1 cellular context compared by ENCODE assay signal in the genomic region with DNA sequence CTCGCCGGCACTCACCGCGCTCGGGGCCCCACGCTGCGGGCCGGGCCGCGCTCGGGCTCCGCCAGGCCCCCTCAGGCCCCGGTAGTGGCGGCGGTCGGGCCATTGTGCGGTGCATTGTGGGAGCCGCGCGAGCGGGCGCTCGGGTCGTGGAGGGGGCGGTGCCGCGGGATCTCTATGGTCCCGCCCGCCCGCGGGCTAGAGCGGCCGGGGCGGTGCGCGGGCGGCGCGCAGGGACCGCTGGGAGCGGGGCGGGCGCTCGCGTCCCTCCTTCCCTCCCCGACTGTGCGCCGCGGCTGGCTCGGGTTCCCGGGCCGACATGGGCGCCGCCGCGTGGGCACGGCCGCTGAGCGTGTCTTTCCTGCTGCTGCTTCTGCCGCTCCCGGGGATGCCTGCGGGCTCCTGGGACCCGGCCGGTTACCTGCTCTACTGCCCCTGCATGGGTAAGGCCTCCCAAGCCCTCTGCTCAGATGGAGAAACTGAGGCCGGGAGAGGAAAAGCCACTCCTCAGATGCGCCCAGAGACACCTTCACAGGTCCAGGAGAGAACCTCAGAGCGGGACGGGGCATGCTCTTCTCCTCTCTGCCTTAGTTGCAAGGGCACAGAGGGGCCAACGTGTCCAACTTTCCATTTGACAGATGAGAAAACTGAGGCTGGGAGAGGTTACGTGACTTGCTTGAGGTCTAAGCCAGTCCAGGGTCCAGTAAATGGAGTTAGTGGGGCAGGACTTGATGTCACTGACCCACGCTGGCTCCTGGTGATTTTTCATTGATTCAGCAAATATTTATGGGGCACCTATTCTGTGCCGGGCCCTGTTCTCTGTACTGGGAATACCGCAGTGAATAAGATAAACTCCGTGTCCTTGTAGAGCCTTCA.
TF ChIP-seq lines count a peak whose summit lies in the region.

A gene with protein sequence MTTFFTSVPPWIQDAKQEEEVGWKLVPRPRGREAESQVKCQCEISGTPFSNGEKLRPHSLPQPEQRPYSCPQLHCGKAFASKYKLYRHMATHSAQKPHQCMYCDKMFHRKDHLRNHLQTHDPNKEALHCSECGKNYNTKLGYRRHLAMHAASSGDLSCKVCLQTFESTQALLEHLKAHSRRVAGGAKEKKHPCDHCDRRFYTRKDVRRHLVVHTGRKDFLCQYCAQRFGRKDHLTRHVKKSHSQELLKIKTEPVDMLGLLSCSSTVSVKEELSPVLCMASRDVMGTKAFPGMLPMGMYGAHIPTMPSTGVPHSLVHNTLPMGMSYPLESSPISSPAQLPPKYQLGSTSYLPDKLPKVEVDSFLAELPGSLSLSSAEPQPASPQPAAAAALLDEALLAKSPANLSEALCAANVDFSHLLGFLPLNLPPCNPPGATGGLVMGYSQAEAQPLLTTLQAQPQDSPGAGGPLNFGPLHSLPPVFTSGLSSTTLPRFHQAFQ (minus strand): TSS at position 118 of the 873 bp plus-strand sequence. CDS start 5,565 bp downstream, outside the sequence.
A gene (plus strand): TSS at position 255 of the 873 bp plus-strand sequence. CDS start 62 bp downstream, at position 317.

TF ChIP-seq in HepG2, 621 proteins besides CTCF, POLR2A, EP300 and RAD21 (continued from another document and continues in another):
- TF ChIP-seq, protein P1, sequence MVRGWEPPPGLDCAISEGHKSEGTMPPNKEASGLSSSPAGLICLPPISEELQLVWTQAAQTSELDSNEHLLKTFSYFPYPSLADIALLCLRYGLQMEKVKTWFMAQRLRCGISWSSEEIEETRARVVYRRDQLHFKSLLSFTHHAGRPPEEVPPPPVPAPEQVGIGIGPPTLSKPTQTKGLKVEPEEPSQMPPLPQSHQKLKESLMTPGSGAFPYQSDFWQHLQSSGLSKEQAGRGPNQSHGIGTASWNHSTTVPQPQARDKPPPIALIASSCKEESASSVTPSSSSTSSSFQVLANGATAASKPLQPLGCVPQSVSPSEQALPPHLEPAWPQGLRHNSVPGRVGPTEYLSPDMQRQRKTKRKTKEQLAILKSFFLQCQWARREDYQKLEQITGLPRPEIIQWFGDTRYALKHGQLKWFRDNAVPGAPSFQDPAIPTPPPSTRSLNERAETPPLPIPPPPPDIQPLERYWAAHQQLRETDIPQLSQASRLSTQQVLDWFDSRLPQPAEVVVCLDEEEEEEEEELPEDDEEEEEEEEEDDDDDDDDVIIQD (CRISPR knock-in tag; IDR thresholded peaks at IDR 0.05; ENCODE audit: low read depth): peak; percentile 47; the same call in 1 of the 2 replicates
- peak; percentile 74 for TF ChIP-seq SMAD3 (CRISPR knock-in tag; IDR thresholded peaks at IDR 0.05)
- TF ChIP-seq ZSCAN30 (CRISPR knock-in tag; IDR thresholded peaks at IDR 0.05): no peak; the same call in 1 of the 2 replicates
- TF ChIP-seq, protein P2, sequence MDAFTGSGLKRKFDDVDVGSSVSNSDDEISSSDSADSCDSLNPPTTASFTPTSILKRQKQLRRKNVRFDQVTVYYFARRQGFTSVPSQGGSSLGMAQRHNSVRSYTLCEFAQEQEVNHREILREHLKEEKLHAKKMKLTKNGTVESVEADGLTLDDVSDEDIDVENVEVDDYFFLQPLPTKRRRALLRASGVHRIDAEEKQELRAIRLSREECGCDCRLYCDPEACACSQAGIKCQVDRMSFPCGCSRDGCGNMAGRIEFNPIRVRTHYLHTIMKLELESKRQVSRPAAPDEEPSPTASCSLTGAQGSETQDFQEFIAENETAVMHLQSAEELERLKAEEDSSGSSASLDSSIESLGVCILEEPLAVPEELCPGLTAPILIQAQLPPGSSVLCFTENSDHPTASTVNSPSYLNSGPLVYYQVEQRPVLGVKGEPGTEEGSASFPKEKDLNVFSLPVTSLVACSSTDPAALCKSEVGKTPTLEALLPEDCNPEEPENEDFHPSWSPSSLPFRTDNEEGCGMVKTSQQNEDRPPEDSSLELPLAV (CRISPR knock-in tag; conservative IDR thresholded peaks at IDR 0.05; ENCODE audit: low read depth): no peak
- peak; percentile 90 for TF ChIP-seq ZNF501 (CRISPR knock-in tag; IDR thresholded peaks at IDR 0.05)
- no peak for TF ChIP-seq ZNF670 (CRISPR knock-in tag; IDR thresholded peaks at IDR 0.05; ENCODE audit: borderline replicate concordance)
- peak; percentile 96 for TF ChIP-seq ZNF713 (CRISPR knock-in tag; IDR thresholded peaks at IDR 0.05)
- no peak for TF ChIP-seq ZNF841 (CRISPR knock-in tag; IDR thresholded peaks at IDR 0.05; ENCODE audit: borderline replicate concordance)
- TF ChIP-seq ZNF296 (CRISPR knock-in tag; conservative IDR thresholded peaks at IDR 0.05): peak; percentile 91
- TF ChIP-seq ZNF263 (CRISPR knock-in tag; IDR thresholded peaks at IDR 0.05): no peak; the same call in 1 of the 2 replicates
- peak; percentile 97 for TF ChIP-seq PHF8 (CRISPR knock-in tag; IDR thresholded peaks at IDR 0.05)
- no peak; the same call in 1 of the 2 replicates for TF ChIP-seq HNRNPUL1 (IDR thresholded peaks at IDR 0.05; ENCODE audit: low read depth, low read length)
- no peak for TF ChIP-seq ZNF30 (CRISPR knock-in tag; IDR thresholded peaks at IDR 0.05)
- TF ChIP-seq NFIB (CRISPR knock-in tag; IDR thresholded peaks at IDR 0.05; ENCODE audit: borderline replicate concordance): no peak
- TF ChIP-seq TRIM24 (CRISPR knock-in tag; IDR thresholded peaks at IDR 0.05): no peak
- TF ChIP-seq, protein P3, sequence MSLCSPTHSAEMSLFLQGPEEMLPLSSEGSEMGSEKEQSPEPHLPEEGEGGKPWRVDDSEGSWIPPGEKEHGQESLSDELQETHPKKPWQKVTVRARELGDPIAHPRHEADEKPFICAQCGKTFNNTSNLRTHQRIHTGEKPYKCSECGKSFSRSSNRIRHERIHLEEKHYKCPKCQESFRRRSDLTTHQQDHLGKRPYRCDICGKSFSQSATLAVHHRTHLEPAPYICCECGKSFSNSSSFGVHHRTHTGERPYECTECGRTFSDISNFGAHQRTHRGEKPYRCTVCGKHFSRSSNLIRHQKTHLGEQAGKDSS (CRISPR knock-in tag; IDR thresholded peaks at IDR 0.05; ENCODE audit: borderline replicate concordance, low read depth): 0 out of 2 replicates have a peak, but pooled peaks have one; percentile 84
- TF ChIP-seq, protein P4, sequence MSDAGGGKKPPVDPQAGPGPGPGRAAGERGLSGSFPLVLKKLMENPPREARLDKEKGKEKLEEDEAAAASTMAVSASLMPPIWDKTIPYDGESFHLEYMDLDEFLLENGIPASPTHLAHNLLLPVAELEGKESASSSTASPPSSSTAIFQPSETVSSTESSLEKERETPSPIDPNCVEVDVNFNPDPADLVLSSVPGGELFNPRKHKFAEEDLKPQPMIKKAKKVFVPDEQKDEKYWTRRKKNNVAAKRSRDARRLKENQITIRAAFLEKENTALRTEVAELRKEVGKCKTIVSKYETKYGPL (CRISPR knock-in tag; IDR thresholded peaks at IDR 0.05): no peak; the same call in 1 of the 2 replicates
- TF ChIP-seq BRCA1 (CRISPR knock-in tag; IDR thresholded peaks at IDR 0.05): peak; percentile 78; the same call in 1 of the 2 replicates
- TF ChIP-seq, protein P5, sequence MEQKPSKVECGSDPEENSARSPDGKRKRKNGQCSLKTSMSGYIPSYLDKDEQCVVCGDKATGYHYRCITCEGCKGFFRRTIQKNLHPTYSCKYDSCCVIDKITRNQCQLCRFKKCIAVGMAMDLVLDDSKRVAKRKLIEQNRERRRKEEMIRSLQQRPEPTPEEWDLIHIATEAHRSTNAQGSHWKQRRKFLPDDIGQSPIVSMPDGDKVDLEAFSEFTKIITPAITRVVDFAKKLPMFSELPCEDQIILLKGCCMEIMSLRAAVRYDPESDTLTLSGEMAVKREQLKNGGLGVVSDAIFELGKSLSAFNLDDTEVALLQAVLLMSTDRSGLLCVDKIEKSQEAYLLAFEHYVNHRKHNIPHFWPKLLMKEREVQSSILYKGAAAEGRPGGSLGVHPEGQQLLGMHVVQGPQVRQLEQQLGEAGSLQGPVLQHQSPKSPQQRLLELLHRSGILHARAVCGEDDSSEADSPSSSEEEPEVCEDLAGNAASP (CRISPR knock-in tag; IDR thresholded peaks at IDR 0.05; ENCODE audit: borderline replicate concordance): peak; percentile 49; the same call in 1 of the 2 replicates
- TF ChIP-seq, protein P6, sequence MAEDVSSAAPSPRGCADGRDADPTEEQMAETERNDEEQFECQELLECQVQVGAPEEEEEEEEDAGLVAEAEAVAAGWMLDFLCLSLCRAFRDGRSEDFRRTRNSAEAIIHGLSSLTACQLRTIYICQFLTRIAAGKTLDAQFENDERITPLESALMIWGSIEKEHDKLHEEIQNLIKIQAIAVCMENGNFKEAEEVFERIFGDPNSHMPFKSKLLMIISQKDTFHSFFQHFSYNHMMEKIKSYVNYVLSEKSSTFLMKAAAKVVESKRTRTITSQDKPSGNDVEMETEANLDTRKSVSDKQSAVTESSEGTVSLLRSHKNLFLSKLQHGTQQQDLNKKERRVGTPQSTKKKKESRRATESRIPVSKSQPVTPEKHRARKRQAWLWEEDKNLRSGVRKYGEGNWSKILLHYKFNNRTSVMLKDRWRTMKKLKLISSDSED (CRISPR knock-in tag; IDR thresholded peaks at IDR 0.05): no peak
- no peak for TF ChIP-seq SP1 (IDR thresholded peaks at IDR 0.05)
- TF ChIP-seq SP1 (CRISPR knock-in tag; IDR thresholded peaks at IDR 0.05): peak; percentile 88
- TF ChIP-seq CREB1 (IDR thresholded peaks at IDR 0.05): no peak; the same call in 1 of the 2 replicates
- no peak for TF ChIP-seq CREB1 (CRISPR knock-in tag; IDR thresholded peaks at IDR 0.05)
- TF ChIP-seq GPN1 (CRISPR knock-in tag; IDR thresholded peaks at IDR 0.05; ENCODE audit: borderline replicate concordance): no peak; the same call in 1 of the 2 replicates
- TF ChIP-seq, protein P7, sequence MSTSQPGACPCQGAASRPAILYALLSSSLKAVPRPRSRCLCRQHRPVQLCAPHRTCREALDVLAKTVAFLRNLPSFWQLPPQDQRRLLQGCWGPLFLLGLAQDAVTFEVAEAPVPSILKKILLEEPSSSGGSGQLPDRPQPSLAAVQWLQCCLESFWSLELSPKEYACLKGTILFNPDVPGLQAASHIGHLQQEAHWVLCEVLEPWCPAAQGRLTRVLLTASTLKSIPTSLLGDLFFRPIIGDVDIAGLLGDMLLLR (CRISPR knock-in tag; IDR thresholded peaks at IDR 0.05): peak; percentile 55; the same call in 1 of the 2 replicates
- TF ChIP-seq, protein P8, sequence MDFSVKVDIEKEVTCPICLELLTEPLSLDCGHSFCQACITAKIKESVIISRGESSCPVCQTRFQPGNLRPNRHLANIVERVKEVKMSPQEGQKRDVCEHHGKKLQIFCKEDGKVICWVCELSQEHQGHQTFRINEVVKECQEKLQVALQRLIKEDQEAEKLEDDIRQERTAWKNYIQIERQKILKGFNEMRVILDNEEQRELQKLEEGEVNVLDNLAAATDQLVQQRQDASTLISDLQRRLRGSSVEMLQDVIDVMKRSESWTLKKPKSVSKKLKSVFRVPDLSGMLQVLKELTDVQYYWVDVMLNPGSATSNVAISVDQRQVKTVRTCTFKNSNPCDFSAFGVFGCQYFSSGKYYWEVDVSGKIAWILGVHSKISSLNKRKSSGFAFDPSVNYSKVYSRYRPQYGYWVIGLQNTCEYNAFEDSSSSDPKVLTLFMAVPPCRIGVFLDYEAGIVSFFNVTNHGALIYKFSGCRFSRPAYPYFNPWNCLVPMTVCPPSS (IDR thresholded peaks at IDR 0.05): no peak
- TF ChIP-seq, protein P9, sequence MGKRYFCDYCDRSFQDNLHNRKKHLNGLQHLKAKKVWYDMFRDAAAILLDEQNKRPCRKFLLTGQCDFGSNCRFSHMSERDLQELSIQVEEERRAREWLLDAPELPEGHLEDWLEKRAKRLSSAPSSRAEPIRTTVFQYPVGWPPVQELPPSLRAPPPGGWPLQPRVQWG (CRISPR knock-in tag; IDR thresholded peaks at IDR 0.05; ENCODE audit: borderline replicate concordance, low read depth): 0 out of 2 replicates have a peak, but pooled peaks have one; percentile 3
- TF ChIP-seq ZNF317 (CRISPR knock-in tag; IDR thresholded peaks at IDR 0.05): no peak; the same call in 1 of the 2 replicates
- TF ChIP-seq ZNF772 (CRISPR knock-in tag; IDR thresholded peaks at IDR 0.05): peak; percentile 90
- TF ChIP-seq, protein P10, sequence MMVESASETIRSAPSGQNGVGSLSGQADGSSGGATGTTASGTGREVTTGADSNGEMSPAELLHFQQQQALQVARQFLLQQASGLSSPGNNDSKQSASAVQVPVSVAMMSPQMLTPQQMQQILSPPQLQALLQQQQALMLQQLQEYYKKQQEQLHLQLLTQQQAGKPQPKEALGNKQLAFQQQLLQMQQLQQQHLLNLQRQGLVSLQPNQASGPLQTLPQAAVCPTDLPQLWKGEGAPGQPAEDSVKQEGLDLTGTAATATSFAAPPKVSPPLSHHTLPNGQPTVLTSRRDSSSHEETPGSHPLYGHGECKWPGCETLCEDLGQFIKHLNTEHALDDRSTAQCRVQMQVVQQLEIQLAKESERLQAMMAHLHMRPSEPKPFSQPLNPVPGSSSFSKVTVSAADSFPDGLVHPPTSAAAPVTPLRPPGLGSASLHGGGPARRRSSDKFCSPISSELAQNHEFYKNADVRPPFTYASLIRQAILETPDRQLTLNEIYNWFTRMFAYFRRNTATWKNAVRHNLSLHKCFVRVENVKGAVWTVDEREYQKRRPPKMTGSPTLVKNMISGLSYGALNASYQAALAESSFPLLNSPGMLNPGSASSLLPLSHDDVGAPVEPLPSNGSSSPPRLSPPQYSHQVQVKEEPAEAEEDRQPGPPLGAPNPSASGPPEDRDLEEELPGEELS (CRISPR knock-in tag; IDR thresholded peaks at IDR 0.05): peak; percentile 54
- TF ChIP-seq, protein P11, sequence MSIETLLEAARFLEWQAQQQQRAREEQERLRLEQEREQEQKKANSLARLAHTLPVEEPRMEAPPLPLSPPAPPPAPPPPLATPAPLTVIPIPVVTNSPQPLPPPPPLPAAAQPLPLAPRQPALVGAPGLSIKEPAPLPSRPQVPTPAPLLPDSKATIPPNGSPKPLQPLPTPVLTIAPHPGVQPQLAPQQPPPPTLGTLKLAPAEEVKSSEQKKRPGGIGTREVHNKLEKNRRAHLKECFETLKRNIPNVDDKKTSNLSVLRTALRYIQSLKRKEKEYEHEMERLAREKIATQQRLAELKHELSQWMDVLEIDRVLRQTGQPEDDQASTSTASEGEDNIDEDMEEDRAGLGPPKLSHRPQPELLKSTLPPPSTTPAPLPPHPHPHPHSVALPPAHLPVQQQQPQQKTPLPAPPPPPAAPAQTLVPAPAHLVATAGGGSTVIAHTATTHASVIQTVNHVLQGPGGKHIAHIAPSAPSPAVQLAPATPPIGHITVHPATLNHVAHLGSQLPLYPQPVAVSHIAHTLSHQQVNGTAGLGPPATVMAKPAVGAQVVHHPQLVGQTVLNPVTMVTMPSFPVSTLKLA (IDR thresholded peaks at IDR 0.05): no peak
- no peak for TF ChIP-seq EED (CRISPR knock-in tag; IDR thresholded peaks at IDR 0.05)
- TF ChIP-seq MXD4 (CRISPR knock-in tag; IDR thresholded peaks at IDR 0.05): peak; percentile 67
- TF ChIP-seq TBX2 (CRISPR knock-in tag; IDR thresholded peaks at IDR 0.05; ENCODE audit: borderline replicate concordance): peak; percentile 66; the same call in 1 of the 2 replicates
- no peak for TF ChIP-seq PRMT3 (CRISPR knock-in tag; IDR thresholded peaks at IDR 0.05; ENCODE audit: borderline replicate concordance, low read depth)
- TF ChIP-seq ZBTB42 (CRISPR knock-in tag; IDR thresholded peaks at IDR 0.05): no peak
- TF ChIP-seq ZNF563 (CRISPR knock-in tag; IDR thresholded peaks at IDR 0.05): peak; percentile 96
- TF ChIP-seq, protein P12, sequence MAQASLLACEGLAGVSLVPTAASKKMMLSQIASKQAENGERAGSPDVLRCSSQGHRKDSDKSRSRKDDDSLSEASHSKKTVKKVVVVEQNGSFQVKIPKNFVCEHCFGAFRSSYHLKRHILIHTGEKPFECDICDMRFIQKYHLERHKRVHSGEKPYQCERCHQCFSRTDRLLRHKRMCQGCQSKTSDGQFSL (CRISPR knock-in tag; IDR thresholded peaks at IDR 0.05): peak; percentile 74; the same call in 1 of the 2 replicates
